In the genomic region with DNA sequence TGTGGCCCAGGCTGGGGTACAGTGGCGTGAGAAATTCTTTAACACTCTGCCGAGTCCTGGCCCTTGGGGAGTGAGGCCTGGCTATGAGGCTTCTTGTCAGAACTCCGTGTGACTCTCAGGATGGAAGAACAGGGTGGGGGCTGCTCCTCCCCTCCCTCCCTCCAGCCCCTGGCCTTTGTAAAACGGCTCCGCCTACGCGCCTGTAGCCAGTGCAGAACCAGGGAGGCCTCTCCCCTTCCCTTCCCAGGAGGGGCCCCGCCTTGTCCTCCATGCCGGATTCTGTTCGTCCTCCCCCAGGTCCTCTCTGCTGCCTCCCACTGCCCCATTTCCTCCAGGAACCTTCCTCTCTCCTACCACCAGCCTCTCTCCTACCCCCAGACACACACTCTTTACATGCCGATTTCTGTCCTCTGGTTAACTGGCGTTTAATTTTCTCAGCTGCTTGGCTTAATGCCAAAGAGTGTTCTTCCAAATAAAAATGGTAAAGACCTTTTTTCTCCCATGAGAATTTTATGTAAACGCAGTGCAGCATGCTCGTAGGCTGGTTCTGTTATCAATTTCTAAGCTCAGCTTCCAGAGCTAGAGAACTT, we compare ENCODE assay signal across 11 cellular contexts. TPM values are rescaled to one million over a fixed set of nuclear protein-coding genes. Genes with fewer than 3 reads are reported as not detected.
A peak's percentile ranks its signal among the peaks of the same experiment; 100 is the strongest.
DNase-seq lines count a peak whose midpoint lies in the region; ATAC-seq and TF ChIP-seq lines count a peak whose summit lies in the region.
"Had no signal": no experiment of that assay in that cellular context is flagged by ENCODE, and none has a peak within 500 bp of the region (broad histone marks: within the 10 kb centered on the region; RNA-seq: fewer than 3 reads in every experiment).

No MANE protein-coding gene starts in this region.

- H3K36me3 ChIP-seq in breast epithelium (no peaks in the 10 kb centered on the region), mammary epithelial cell (ENCODE audit: insufficient read depth, low read length) (no peaks in the 10 kb centered on the region), left lung (no peaks in the 10 kb centered on the region), uterus (no peaks in the 10 kb centered on the region)

- DNase-seq in breast epithelium (ENCODE audit: low spot score in 2 of 2) = no peak
- no peak for DNase-seq in mammary epithelial cell
- peak; percentile 50 for DNase-seq in astrocyte of the hippocampus (ENCODE audit: low read depth, low spot score)
- peak in 1 of 2 donors; percentile 31 for DNase-seq in left lung
- peak; percentile 62 to 74 for DNase-seq in uterus
- no peak for DNase-seq in hepatic stellate cell (ENCODE audit: low spot score)
- DNase-seq: NCI-H774 had no signal

- TF ChIP-seq CTCF in breast epithelium (IDR thresholded peaks at IDR 0.05) (no peak), mammary epithelial cell (conservative IDR thresholded peaks at IDR 0.05 in 1 of 2, IDR thresholded peaks at IDR 0.05 in 1 of 2; ENCODE audit: extremely low read depth in 1 of 2, insufficient read depth in 1 of 2, low read depth in 1 of 2, low read length in 2 of 2) (no peak), left lung (IDR thresholded peaks at IDR 0.05) (no peak), uterus (IDR thresholded peaks at IDR 0.05) (no peak)

- no peaks in the 10 kb centered on the region for H3K27me3 ChIP-seq in breast epithelium
- peaks cover 1% of the 10 kb centered on the region for H3K27me3 ChIP-seq in mammary epithelial cell (ENCODE audit: insufficient read depth, low read length)
- H3K27me3 ChIP-seq in left lung = peaks cover 0 to 12% of the 10 kb centered on the region in 2 donors
- H3K27me3 ChIP-seq in uterus = no peaks in the 10 kb centered on the region

- H3K9ac ChIP-seq in mammary epithelial cell (ENCODE audit: insufficient read depth, low read length) = no peak overlapping the region

- ATAC-seq in left lung (peak; percentile 11), GM18498 (IDR thresholded peaks at IDR 0.05; ENCODE audit: unreplicated experiment) (no peak), GM18519 (IDR thresholded peaks at IDR 0.05; ENCODE audit: low FRiP score, unreplicated experiment) (no peak)
- ATAC-seq: activated CD4-positive, CD25-positive, alpha-beta regulatory T cell treated with anti-CD3 and anti-CD28 coated beads, Interleukin-2, amount 50 U/mL, for 24 hours; natural killer cell treated with Interleukin-12 subunit alpha and Interleukin-12 subunit beta and Interleukin-15 and Interleukin-18, amount 100 ng/mL, for 72 hours had no signal

- no peaks in the 10 kb centered on the region for H4K20me1 ChIP-seq in mammary epithelial cell (ENCODE audit: insufficient read depth, low read length)

- H3K4me3 ChIP-seq in breast epithelium (peak overlapping the region in 2 of 3 donors; percentile 2 to 37), mammary epithelial cell (replicated peaks in 1 of 3; ENCODE audit: insufficient read depth in 1 of 3, low read depth in 2 of 3, low read length in 3 of 3) (no peak overlapping the region), left lung (no peak overlapping the region), uterus (peak overlapping the region in 1 of 2 donors; percentile 15)

- BruUV-seq in mammary epithelial cell (replicated peaks; lab: Mats Ljungman, UMichigan) = no TSS peak

- no peak overlapping the region for H3K4me2 ChIP-seq in mammary epithelial cell (ENCODE audit: insufficient read depth, low read depth, low read length)

- dilution Hi-C loops in mammary epithelial cell (cut with HindIII; ENCODE audit: low sequenced_read_pairs) = loop anchor here (5.0 kb wide), 1 partner anchor 83 kb away; no protein-coding TSS in a partner anchor

- TF ChIP-seq POLR2A in breast epithelium (IDR thresholded peaks at IDR 0.05) (no peak), uterus (IDR thresholded peaks at IDR 0.05) (no peak)

- H3K27ac ChIP-seq in breast epithelium (peak overlapping the region in 1 of 2 donors; percentile 43), mammary epithelial cell (ENCODE audit: insufficient read depth, low read depth, low read length) (no peak overlapping the region), left lung (no peak overlapping the region), uterus (peak overlapping the region; percentile 17 to 57)

- H3K4me1 ChIP-seq in breast epithelium = peaks cover 0 to 6% of the 10 kb centered on the region in 2 donors
- peaks cover 5% of the 10 kb centered on the region for H3K4me1 ChIP-seq in mammary epithelial cell (ENCODE audit: insufficient read depth, low read length)
- H3K4me1 ChIP-seq in left lung = peaks cover 5 to 17% of the 10 kb centered on the region in 2 donors
- no peaks in the 10 kb centered on the region for H3K4me1 ChIP-seq in uterus

- CTCF ChIA-PET in mammary epithelial cell (lab: Charles Lee; ENCODE audit: low non-redundant PET) = no interaction called here

- H2AFZ ChIP-seq in mammary epithelial cell (ENCODE audit: low read depth, low read length) = no peak overlapping the region

- in situ Hi-C loops in mammary epithelial cell (cut with MboI; ENCODE audit: low sequenced_read_pairs in 2 of 2) = no loop called here

- H3K79me2 ChIP-seq in mammary epithelial cell (ENCODE audit: insufficient read depth, low read length) = no peaks in the 10 kb centered on the region

- no peaks in the 10 kb centered on the region for H3K9me3 ChIP-seq in breast epithelium
- no peaks in the 10 kb centered on the region for H3K9me3 ChIP-seq in mammary epithelial cell (replicated peaks; ENCODE audit: insufficient read depth, low read length)
- no peaks in the 10 kb centered on the region for H3K9me3 ChIP-seq in left lung
- H3K9me3 ChIP-seq in uterus = no peaks in the 10 kb centered on the region

- 14% methylated on average over 9 of the region's 14 CpGs for WGBS in mammary epithelial cell (ENCODE audit: low coverage, missing lambda C conversion rate)

- intact Hi-C loops in breast epithelium (cut with DNase I; ENCODE audit: low total_unique reads) (no loop called here), mammary epithelial cell (cut with micrococcal nuclease) (no loop called here), left lung (cut with DNase I) (no loop called here), uterus (cut with DNase I; ENCODE audit: low total_unique reads) (no loop called here)

RNA-seq across cellular contexts. Expression of a gene that starts 21.0 kb away (rescaled TPM):
- total RNA-seq in breast epithelium = 10 to 100 TPM in 2 of 3 donors, 1 to 10 TPM in 1; 3.0 to 14.7 (median 10.5) TPM
- 1 to 10 TPM in 1 of 2 donors, under 1 TPM in 1; 0.17 to 1.4 TPM for total RNA-seq in mammary epithelial cell
- polyA plus RNA-seq in mammary epithelial cell = 1.0 TPM
- polyA minus RNA-seq in mammary epithelial cell = not detected
- total RNA-seq in left lung = 1 to 10 TPM; 5.1 to 9.6 TPM
- total RNA-seq in uterus = 10 to 100 TPM in 1 of 4 donors, 1 to 10 TPM in 2, under 1 TPM in 1; 0.59 to 15.0 (median 6.9) TPM

Comparison
In these comparisons a context has a peak if more than half of its experiments do, and no peak if none do; other contexts are left out.
1. H3K4me3 ChIP-seq: peak in breast epithelium (2 of 3); none in mammary epithelial cell (0 of 3) and left lung (0 of 2).
2. DNase-seq: peak in astrocyte of the hippocampus (single experiment) and uterus (2 of 2); none in breast epithelium (0 of 2), mammary epithelial cell (single experiment) and hepatic stellate cell (single experiment).
3. H3K27ac ChIP-seq: peak in uterus (2 of 2); none in mammary epithelial cell (single experiment) and left lung (0 of 2).